Comparison of ENCODE assay signal across 1 cellular context in the genomic region with DNA sequence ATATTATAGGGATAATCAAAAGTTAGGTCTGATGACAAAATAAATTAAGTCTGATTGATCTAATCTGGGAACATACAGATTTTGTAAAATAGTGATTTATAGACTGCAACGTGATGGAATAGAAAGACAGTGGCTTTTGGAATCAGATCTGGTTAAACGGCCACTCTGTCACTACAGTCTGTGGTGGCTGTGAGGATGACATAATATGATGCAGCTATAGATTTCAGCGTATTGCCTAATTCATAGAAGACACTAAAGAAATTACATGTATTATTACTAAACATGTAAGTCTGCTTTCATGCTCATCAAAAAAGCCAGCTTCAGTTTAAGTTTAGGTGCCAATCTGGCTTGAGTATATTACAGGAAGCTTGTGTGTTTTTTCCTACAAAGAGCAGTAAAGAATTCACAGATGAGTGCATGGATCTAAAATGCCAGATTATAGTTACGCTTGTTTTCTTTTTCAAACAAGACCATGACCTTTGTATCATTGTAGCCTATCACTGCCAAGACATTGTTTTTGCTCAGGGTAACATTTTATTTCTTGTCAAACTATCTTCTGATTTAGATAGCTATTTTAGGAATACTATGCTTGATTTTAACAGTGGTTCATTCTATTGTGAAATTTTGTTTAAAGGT.
TF ChIP-seq lines count a peak whose summit lies in the region.

No MANE protein-coding gene starts in this region.

TF ChIP-seq in GM23338, 12 proteins besides CTCF, POLR2A, EP300 and RAD21 (continued from another document):
- TF ChIP-seq, protein P1, sequence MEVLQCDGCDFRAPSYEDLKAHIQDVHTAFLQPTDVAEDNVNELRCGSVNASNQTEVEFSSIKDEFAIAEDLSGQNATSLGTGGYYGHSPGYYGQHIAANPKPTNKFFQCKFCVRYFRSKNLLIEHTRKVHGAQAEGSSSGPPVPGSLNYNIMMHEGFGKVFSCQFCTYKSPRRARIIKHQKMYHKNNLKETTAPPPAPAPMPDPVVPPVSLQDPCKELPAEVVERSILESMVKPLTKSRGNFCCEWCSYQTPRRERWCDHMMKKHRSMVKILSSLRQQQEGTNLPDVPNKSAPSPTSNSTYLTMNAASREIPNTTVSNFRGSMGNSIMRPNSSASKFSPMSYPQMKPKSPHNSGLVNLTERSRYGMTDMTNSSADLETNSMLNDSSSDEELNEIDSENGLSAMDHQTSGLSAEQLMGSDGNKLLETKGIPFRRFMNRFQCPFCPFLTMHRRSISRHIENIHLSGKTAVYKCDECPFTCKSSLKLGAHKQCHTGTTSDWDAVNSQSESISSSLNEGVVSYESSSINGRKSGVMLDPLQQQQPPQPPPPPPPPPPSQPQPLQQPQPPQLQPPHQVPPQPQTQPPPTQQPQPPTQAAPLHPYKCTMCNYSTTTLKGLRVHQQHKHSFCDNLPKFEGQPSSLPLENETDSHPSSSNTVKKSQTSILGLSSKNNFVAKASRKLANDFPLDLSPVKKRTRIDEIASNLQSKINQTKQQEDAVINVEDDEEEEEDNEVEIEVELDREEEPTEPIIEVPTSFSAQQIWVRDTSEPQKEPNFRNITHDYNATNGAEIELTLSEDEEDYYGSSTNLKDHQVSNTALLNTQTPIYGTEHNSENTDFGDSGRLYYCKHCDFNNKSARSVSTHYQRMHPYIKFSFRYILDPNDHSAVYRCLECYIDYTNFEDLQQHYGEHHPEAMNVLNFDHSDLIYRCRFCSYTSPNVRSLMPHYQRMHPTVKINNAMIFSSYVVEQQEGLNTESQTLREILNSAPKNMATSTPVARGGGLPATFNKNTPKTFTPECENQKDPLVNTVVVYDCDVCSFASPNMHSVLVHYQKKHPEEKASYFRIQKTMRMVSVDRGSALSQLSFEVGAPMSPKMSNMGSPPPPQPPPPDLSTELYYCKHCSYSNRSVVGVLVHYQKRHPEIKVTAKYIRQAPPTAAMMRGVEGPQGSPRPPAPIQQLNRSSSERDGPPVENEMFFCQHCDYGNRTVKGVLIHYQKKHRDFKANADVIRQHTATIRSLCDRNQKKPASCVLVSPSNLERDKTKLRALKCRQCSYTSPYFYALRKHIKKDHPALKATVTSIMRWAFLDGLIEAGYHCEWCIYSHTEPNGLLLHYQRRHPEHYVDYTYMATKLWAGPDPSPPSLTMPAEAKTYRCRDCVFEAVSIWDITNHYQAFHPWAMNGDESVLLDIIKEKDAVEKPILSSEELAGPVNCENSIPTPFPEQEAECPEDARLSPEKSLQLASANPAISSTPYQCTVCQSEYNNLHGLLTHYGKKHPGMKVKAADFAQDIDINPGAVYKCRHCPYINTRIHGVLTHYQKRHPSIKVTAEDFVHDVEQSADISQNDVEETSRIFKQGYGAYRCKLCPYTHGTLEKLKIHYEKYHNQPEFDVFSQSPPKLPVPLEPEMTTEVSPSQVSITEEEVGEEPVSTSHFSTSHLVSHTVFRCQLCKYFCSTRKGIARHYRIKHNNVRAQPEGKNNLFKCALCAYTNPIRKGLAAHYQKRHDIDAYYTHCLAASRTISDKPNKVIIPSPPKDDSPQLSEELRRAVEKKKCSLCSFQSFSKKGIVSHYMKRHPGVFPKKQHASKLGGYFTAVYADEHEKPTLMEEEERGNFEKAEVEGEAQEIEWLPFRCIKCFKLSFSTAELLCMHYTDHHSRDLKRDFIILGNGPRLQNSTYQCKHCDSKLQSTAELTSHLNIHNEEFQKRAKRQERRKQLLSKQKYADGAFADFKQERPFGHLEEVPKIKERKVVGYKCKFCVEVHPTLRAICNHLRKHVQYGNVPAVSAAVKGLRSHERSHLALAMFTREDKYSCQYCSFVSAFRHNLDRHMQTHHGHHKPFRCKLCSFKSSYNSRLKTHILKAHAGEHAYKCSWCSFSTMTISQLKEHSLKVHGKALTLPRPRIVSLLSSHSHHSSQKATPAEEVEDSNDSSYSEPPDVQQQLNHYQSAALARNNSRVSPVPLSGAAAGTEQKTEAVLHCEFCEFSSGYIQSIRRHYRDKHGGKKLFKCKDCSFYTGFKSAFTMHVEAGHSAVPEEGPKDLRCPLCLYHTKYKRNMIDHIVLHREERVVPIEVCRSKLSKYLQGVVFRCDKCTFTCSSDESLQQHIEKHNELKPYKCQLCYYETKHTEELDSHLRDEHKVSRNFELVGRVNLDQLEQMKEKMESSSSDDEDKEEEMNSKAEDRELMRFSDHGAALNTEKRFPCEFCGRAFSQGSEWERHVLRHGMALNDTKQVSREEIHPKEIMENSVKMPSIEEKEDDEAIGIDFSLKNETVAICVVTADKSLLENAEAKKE (CRISPR knock-in tag; IDR thresholded peaks at IDR 0.05), result no peak
- TF ChIP-seq ZNF114 (CRISPR knock-in tag; IDR thresholded peaks at IDR 0.05) (no peak), EZH2 (IDR thresholded peaks at IDR 0.05; ENCODE audit: low read depth, unreplicated experiment) (no peak)
